25 cellular contexts compared by ENCODE assay signal in the genomic region with DNA sequence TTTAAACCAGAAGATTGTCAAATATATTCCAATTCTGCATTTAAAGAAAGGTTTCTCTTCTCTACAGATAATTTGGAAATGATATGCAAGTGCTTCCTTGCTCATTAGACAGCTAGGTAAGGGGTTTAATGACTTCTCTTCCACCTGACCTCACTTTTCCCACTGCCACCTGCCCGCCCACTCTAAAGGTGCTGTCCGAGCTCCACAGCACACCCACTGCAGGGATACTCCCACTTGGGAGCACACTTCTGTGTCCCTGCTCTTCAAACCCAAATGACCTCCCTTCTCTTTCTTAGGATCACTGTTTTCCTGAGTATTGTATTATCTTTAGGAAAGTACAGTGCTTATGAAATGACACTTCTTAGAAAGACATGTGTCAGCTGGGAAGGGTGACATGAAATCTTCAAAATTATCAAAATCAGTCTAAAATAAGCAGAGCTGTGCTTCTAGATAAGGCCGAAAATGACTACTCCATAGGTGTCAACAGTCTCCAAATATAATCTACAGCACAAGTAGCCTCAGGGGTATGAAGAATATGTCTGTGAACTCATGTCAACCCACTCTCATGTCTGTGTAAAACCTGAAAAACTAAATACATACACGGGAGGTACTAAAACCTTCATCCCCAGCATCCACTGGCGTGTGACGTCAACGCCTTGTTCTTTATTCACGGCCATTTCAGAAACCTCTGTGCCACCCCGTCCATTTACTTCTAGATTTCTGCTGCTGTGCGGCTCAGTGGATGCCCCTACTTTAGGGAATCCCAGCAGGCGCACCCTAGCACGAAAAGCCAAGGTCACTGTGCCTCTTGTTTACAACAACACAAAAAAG.
DNase-seq lines count a peak whose midpoint lies in the region; ATAC-seq, FAIRE-seq and TF ChIP-seq lines count a peak whose summit lies in the region.
"Had no signal": no experiment of that assay in that cellular context is flagged by ENCODE, and none has a peak within 500 bp of the region (broad histone marks: within the 10 kb centered on the region; RNA-seq: fewer than 3 reads in every experiment).

No MANE protein-coding gene starts in this region.

- peaks cover 90% of the 10 kb centered on the region for H3K4me1 Mint-ChIP-seq in CD4-positive, alpha-beta T cell (ENCODE audit: low read depth)
- H3K4me1 Mint-ChIP-seq in activated B cell treated with CpG ODN at 0.5 μM for 24 hours (peaks cover 81% of the 10 kb centered on the region), nephron progenitor cell (peaks cover 75% of the 10 kb centered on the region)

- no peak overlapping the region for H3K9ac ChIP-seq in BLaER1 treated with 17β-estradiol and CSF1 and Interleukin-3, amounts not matched to agents 10 nM and 100 nM

- no peak overlapping the region for H3K4me3 ChIP-seq in BLaER1 treated with 17β-estradiol and CSF1 and Interleukin-3, amounts not matched to agents 10 nM and 100 nM
- H3K4me3 ChIP-seq: SK-N-MC, transverse colon had no signal

- POLR2A ChIA-PET in CD4-positive, alpha-beta T cell (lab: Charles Lee) = interaction anchor here (0.6 kb wide), 1 partner anchor 429 kb away, joined by 6 read pairs; the partner anchor contains the start of gene RERE
- POLR2A ChIA-PET in activated B cell treated with CpG ODN at 0.5 μM for 24 hours (lab: Charles Lee) = no interaction called here

- H3K4me3 Mint-ChIP-seq in CD4-positive, alpha-beta T cell = peak overlapping the region; percentile 0
- H3K4me3 Mint-ChIP-seq in activated B cell treated with CpG ODN at 0.5 μM for 24 hours = no peak overlapping the region
- no peak overlapping the region for H3K4me3 Mint-ChIP-seq in nephron progenitor cell
- H3K4me3 Mint-ChIP-seq: activated CD8-positive, alpha-beta memory T cell treated with anti-CD3 and anti-CD28 coated beads, Interleukin-2, amount 10 ng/mL, durations not matched to agents 7 days and 5 days; activated naive CD8-positive, alpha-beta T cell treated with anti-CD3 and anti-CD28 coated beads for 36 hours; mesothelial cell of epicardium; T-helper 1 cell treated with Interleukin-12 subunit alpha and Interleukin-12 subunit beta and Interleukin-4 antibody, amounts not matched to agents 30 μg/mL and 1 μg/mL, for 36 hours had no signal

- no peaks in the 10 kb centered on the region for H3K9me3 Mint-ChIP-seq in CD4-positive, alpha-beta T cell
- H3K9me3 Mint-ChIP-seq in activated B cell treated with CpG ODN at 0.5 μM for 24 hours (no peaks in the 10 kb centered on the region), nephron progenitor cell (peaks cover 6% of the 10 kb centered on the region)
- H3K9me3 Mint-ChIP-seq: activated naive CD8-positive, alpha-beta T cell treated with anti-CD3 and anti-CD28 coated beads for 36 hours; T-helper 1 cell treated with Interleukin-12 subunit alpha and Interleukin-12 subunit beta and Interleukin-4 antibody, amounts not matched to agents 30 μg/mL and 1 μg/mL, for 36 hours had no signal

- CTCF ChIA-PET in CD4-positive, alpha-beta T cell (lab: Charles Lee) = interaction anchor here (0.7 kb wide), 1 partner anchor 21 kb away, joined by 3 read pairs; no protein-coding TSS in a partner anchor
- CTCF ChIA-PET in activated B cell treated with CpG ODN at 0.5 μM for 24 hours (lab: Charles Lee) = no interaction called here

- TF ChIP-seq CTCF in CD4-positive, alpha-beta T cell (IDR thresholded peaks at IDR 0.05) = no peak
- TF ChIP-seq CTCF in activated B cell treated with CpG ODN at 0.5 μM for 24 hours (IDR thresholded peaks at IDR 0.05) (no peak), nephron progenitor cell (IDR thresholded peaks at IDR 0.05) (no peak), D721Med (IDR thresholded peaks at IDR 0.05; ENCODE audit: insufficient read depth, missing control alignments) (no peak)

- peaks cover 74 to 98% (median 95%) of the 10 kb centered on the region in 11 experiments for H4K20me1 ChIP-seq in BLaER1 treated with 17β-estradiol and CSF1 and Interleukin-3, amounts not matched to agents 10 nM and 100 nM

- H3K4me1 ChIP-seq in BLaER1 treated with 17β-estradiol and CSF1 and Interleukin-3, amounts not matched to agents 10 nM and 100 nM = peaks cover 33 to 86% (median 73%) of the 10 kb centered on the region in 10 experiments

- ATAC-seq in CD4-positive, alpha-beta T cell (ENCODE audit: poor library complexity) = no peak
- ATAC-seq in activated B cell treated with CpG ODN at 0.5 μM for 24 hours (ENCODE audit: low read depth) = no peak
- ATAC-seq in HG03460 (IDR thresholded peaks at IDR 0.05; ENCODE audit: unreplicated experiment) = no peak
- ATAC-seq: HCT116 had no signal

- peaks cover 74% of the 10 kb centered on the region for H3K36me3 Mint-ChIP-seq in CD4-positive, alpha-beta T cell (ENCODE audit: low read depth)
- H3K36me3 Mint-ChIP-seq in activated B cell treated with CpG ODN at 0.5 μM for 24 hours (ENCODE audit: low read depth) (peaks cover 68% of the 10 kb centered on the region), nephron progenitor cell (ENCODE audit: low read depth) (peaks cover 86% of the 10 kb centered on the region)

- H3K36me3 ChIP-seq in BLaER1 treated with 17β-estradiol and CSF1 and Interleukin-3, amounts not matched to agents 10 nM and 100 nM = peaks cover 36 to 70% (median 54%) of the 10 kb centered on the region in 11 experiments
- H3K36me3 ChIP-seq: transverse colon had no signal

- FAIRE-seq in D721Med (lab: Jason Lieb, UNC) = no peak
- FAIRE-seq: endothelial cell of umbilical vein, GM12891, islet of Langerhans, small intestine had no signal

- H3K27ac Mint-ChIP-seq in CD4-positive, alpha-beta T cell = peak overlapping the region; percentile 68
- H3K27ac Mint-ChIP-seq in activated B cell treated with CpG ODN at 0.5 μM for 24 hours = peak overlapping the region; percentile 63
- H3K27ac Mint-ChIP-seq in nephron progenitor cell = peak overlapping the region; percentile 94
- H3K27ac Mint-ChIP-seq: activated CD8-positive, alpha-beta memory T cell treated with anti-CD3 and anti-CD28 coated beads, Interleukin-2, amount 10 ng/mL, durations not matched to agents 7 days and 5 days; activated naive CD8-positive, alpha-beta T cell treated with anti-CD3 and anti-CD28 coated beads for 36 hours; mesothelial cell of epicardium; T-helper 1 cell treated with Interleukin-12 subunit alpha and Interleukin-12 subunit beta and Interleukin-4 antibody, amounts not matched to agents 30 μg/mL and 1 μg/mL, for 36 hours had no signal

- peak overlapping the region in 5 of 11 experiments; percentile 12 to 55 (median 17); a peak in 4 of 22 replicates for H3K27ac ChIP-seq in BLaER1 treated with 17β-estradiol and CSF1 and Interleukin-3, amounts not matched to agents 10 nM and 100 nM
- no peak overlapping the region for H3K27ac ChIP-seq in CD4-positive, alpha-beta T cell (ENCODE audit: low read depth, low read length)
- H3K27ac ChIP-seq: SK-N-MC, transverse colon had no signal

- peak overlapping the region in 9 of 11 experiments; percentile 13 to 70 (median 45); a peak in 10 of 22 replicates for H3K4me2 ChIP-seq in BLaER1 treated with 17β-estradiol and CSF1 and Interleukin-3, amounts not matched to agents 10 nM and 100 nM

- H3K27me3 Mint-ChIP-seq in CD4-positive, alpha-beta T cell = no peaks in the 10 kb centered on the region
- no peaks in the 10 kb centered on the region for H3K27me3 Mint-ChIP-seq in activated B cell treated with CpG ODN at 0.5 μM for 24 hours
- H3K27me3 Mint-ChIP-seq in nephron progenitor cell (ENCODE audit: low read depth, poor library complexity) = no peaks in the 10 kb centered on the region
- H3K27me3 Mint-ChIP-seq: activated CD8-positive, alpha-beta memory T cell treated with anti-CD3 and anti-CD28 coated beads, Interleukin-2, amount 10 ng/mL, durations not matched to agents 7 days and 5 days; activated naive CD8-positive, alpha-beta T cell treated with anti-CD3 and anti-CD28 coated beads for 36 hours; naive thymus-derived CD4-positive, alpha-beta T cell had no signal

- DNase-seq in CD4-positive, alpha-beta T cell = no peak
- DNase-seq in activated B cell treated with CpG ODN at 0.5 μM for 24 hours (no peak), nephron progenitor cell (no peak), D721Med (ENCODE audit: insufficient read length, low spot score) (no peak), amniotic stem cell (lab: John Stamatoyannopoulos, UW) (no peak)
- DNase-seq: activated CD4-positive, alpha-beta T cell treated with anti-CD3 and anti-CD28 coated beads for 4 hours; activated CD8-positive, alpha-beta memory T cell treated with anti-CD3 and anti-CD28 coated beads, Interleukin-2, amount 10 ng/mL, durations not matched to agents 7 days and 5 days; activated naive CD8-positive, alpha-beta T cell treated with anti-CD3 and anti-CD28 coated beads for 36 hours; C1 segment of cervical spinal cord; naive thymus-derived CD4-positive, alpha-beta T cell; NCI-H146; NCI-H2107; NCI-H446; retina; small intestine; transverse colon had no signal

- intact Hi-C loops in CD4-positive, alpha-beta T cell (cut with DNase I, micrococcal nuclease) = no loop called here
- intact Hi-C loops in activated B cell treated with CpG ODN at 0.5 μM for 24 hours (cut with micrococcal nuclease) = no loop called here

- H3K9me3 ChIP-seq in BLaER1 treated with 17β-estradiol and CSF1 and Interleukin-3, amounts not matched to agents 10 nM and 100 nM (replicated peaks in 1 of 11) = peaks cover 0 to 15% (median 8%) of the 10 kb centered on the region in 11 experiments; a peak in 7 of 22 replicates
- H3K9me3 ChIP-seq in CD4-positive, alpha-beta T cell (ENCODE audit: control insufficient read depth, low read length) = no peaks in the 10 kb centered on the region
- H3K9me3 ChIP-seq: transverse colon had no signal

- H3K27me3 ChIP-seq in BLaER1 treated with 17β-estradiol and CSF1 and Interleukin-3, amounts not matched to agents 10 nM and 100 nM = no peaks in the 10 kb centered on the region
- no peaks in the 10 kb centered on the region for H3K27me3 ChIP-seq in CD4-positive, alpha-beta T cell (ENCODE audit: control insufficient read depth, insufficient read depth, low read length)
- H3K27me3 ChIP-seq: transverse colon had no signal
